In the genomic region with DNA sequence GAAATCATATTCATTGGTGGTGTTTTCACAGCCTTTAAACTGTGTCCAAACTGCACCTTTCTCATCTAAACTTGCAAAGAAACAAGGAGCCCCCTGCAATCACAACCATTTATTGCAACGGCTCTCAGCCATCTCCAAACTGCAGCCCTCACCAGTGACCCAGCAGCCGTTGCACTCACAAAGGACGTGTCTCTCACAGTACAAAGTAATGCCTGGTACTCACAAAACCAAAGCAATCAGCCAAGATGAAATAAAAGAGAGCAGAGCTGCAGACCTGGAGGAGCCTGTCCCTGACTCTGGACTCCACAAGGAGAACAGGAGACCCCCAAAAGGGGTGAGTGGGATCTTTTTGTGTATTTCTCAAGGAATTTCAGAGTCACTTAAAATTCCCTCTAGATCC, we compare ENCODE assay signal across 15 cellular contexts. TPM values are rescaled to one million over a fixed set of nuclear protein-coding genes. Genes with fewer than 3 reads are reported as not detected.
DNase-seq lines count a peak whose midpoint lies in the region; ATAC-seq and TF ChIP-seq lines count a peak whose summit lies in the region.
"Had no signal": no experiment of that assay in that cellular context is flagged by ENCODE, and none has a peak within 500 bp of the region (broad histone marks: within the 10 kb centered on the region; RNA-seq: fewer than 3 reads in every experiment).

No MANE protein-coding gene starts in this region.

- H4K20me1 ChIP-seq in MM.1S (ENCODE audit: insufficient read depth, low read length), result no peaks in the 10 kb centered on the region

- no peaks in the 10 kb centered on the region for H3K27me3 ChIP-seq in MM.1S (replicated peaks; ENCODE audit: insufficient read depth, low read length)
- H3K27me3 ChIP-seq: left lung, upper lobe of right lung had no signal

- H3K9me2 ChIP-seq in MM.1S (replicated peaks; ENCODE audit: insufficient read depth, low read length), result no peaks in the 10 kb centered on the region

- peak overlapping the region; percentile 99; the same call in 1 of the 2 replicates for H3K9ac ChIP-seq in MM.1S (ENCODE audit: low read length)

- peaks cover 75% of the 10 kb centered on the region for H3K4me1 ChIP-seq in MM.1S (ENCODE audit: low read length)

- H3K9me3 Mint-ChIP-seq in activated CD4-positive, alpha-beta T cell treated with anti-CD3 and anti-CD28 coated beads, Interleukin-2, amount 10 ng/mL, durations not matched to agents 24 days and 14 days, result no peaks in the 10 kb centered on the region
- peaks cover 6% of the 10 kb centered on the region for H3K9me3 Mint-ChIP-seq in activated naive CD8-positive, alpha-beta T cell treated with anti-CD3 and anti-CD28 coated beads for 36 hours
- no peaks in the 10 kb centered on the region for H3K9me3 Mint-ChIP-seq in stimulated activated effector memory CD8-positive, alpha-beta T cell treated with anti-CD3 and anti-CD28 coated beads, Interleukin-12 subunit alpha, Interleukin-12 subunit beta, amount 100 ng/mL, for 72 hours

- intact Hi-C loops in activated CD4-positive, alpha-beta T cell treated with anti-CD3 and anti-CD28 coated beads, Interleukin-2, amount 10 ng/mL, durations not matched to agents 24 days and 14 days (cut with micrococcal nuclease), result loop anchor here (1.0 to 2.0 kb wide), 2 partner anchors 8 to 199 kb away; no protein-coding TSS in a partner anchor

- no peak for TF ChIP-seq CTCF in MM.1S (IDR thresholded peaks at IDR 0.05; ENCODE audit: low read length)

- peaks cover 79% of the 10 kb centered on the region for H3K4me1 Mint-ChIP-seq in activated CD4-positive, alpha-beta T cell treated with anti-CD3 and anti-CD28 coated beads, Interleukin-2, amount 10 ng/mL, durations not matched to agents 24 days and 14 days
- H3K4me1 Mint-ChIP-seq in activated naive CD8-positive, alpha-beta T cell treated with anti-CD3 and anti-CD28 coated beads for 36 hours, result peaks cover 75% of the 10 kb centered on the region
- peaks cover 71% of the 10 kb centered on the region for H3K4me1 Mint-ChIP-seq in stimulated activated effector memory CD8-positive, alpha-beta T cell treated with anti-CD3 and anti-CD28 coated beads, Interleukin-12 subunit alpha, Interleukin-12 subunit beta, amount 100 ng/mL, for 72 hours

- peaks cover 84% of the 10 kb centered on the region for H3K79me2 ChIP-seq in MM.1S (ENCODE audit: low read length)

- no peaks in the 10 kb centered on the region for H3K9me3 ChIP-seq in MM.1S (replicated peaks; ENCODE audit: insufficient read depth, low read length)
- H3K9me3 ChIP-seq: upper lobe of right lung had no signal

- H3F3A ChIP-seq in MM.1S (ENCODE audit: insufficient read depth, low read length), result peaks cover 88% of the 10 kb centered on the region

- DNase-seq in activated CD4-positive, alpha-beta T cell treated with anti-CD3 and anti-CD28 coated beads, Interleukin-2, amount 10 ng/mL, durations not matched to agents 24 days and 14 days, result no peak
- DNase-seq in activated CD4-positive, alpha-beta T cell treated with anti-CD3 and anti-CD28 coated beads, Interleukin-2, amount 50 U/mL, for 4 hours, result no peak
- DNase-seq in MM.1S (no peak), pons (ENCODE audit: low spot score) (no peak)
- DNase-seq in activated naive CD8-positive, alpha-beta T cell treated with anti-CD3 and anti-CD28 coated beads for 36 hours, result no peak
- DNase-seq in stimulated activated effector memory CD8-positive, alpha-beta T cell treated with anti-CD3 and anti-CD28 coated beads, Interleukin-12 subunit alpha, Interleukin-12 subunit beta, amount 100 ng/mL, for 72 hours (ENCODE audit: low spot score in 2 of 2), result peak in 1 of 2 donors; percentile 46
- DNase-seq in activated effector memory CD4-positive, alpha-beta T cell treated with anti-CD3 and anti-CD28 coated beads, Interleukin-2, amount 50 U/mL, for 16 hours, result no peak
- DNase-seq: left lung, NCI-H1048, NCI-H82, RPMI8226, upper lobe of right lung had no signal

- no peak overlapping the region for H3K4me3 ChIP-seq in MM.1S (ENCODE audit: low read length)
- H3K4me3 ChIP-seq: coronary artery, left lung, upper lobe of right lung had no signal

- H3K36me3 ChIP-seq in MM.1S (replicated peaks; ENCODE audit: insufficient read depth, low read length), result peaks cover 4% of the 10 kb centered on the region; the same call in 1 of the 2 replicates
- H3K36me3 ChIP-seq: left lung, upper lobe of right lung had no signal

- peaks cover 77% of the 10 kb centered on the region for H3K36me3 Mint-ChIP-seq in activated CD4-positive, alpha-beta T cell treated with anti-CD3 and anti-CD28 coated beads, Interleukin-2, amount 10 ng/mL, durations not matched to agents 24 days and 14 days (ENCODE audit: low read depth)
- peaks cover 89% of the 10 kb centered on the region for H3K36me3 Mint-ChIP-seq in activated naive CD8-positive, alpha-beta T cell treated with anti-CD3 and anti-CD28 coated beads for 36 hours
- H3K36me3 Mint-ChIP-seq in stimulated activated effector memory CD8-positive, alpha-beta T cell treated with anti-CD3 and anti-CD28 coated beads, Interleukin-12 subunit alpha, Interleukin-12 subunit beta, amount 100 ng/mL, for 72 hours, result peaks cover 93% of the 10 kb centered on the region

- peak overlapping the region; percentile 90 for H3K4me2 ChIP-seq in MM.1S (ENCODE audit: low read depth, low read length)

- no peak overlapping the region for H2AFZ ChIP-seq in MM.1S (ENCODE audit: low read length)

- H3K27ac Mint-ChIP-seq in activated CD4-positive, alpha-beta T cell treated with anti-CD3 and anti-CD28 coated beads, Interleukin-2, amount 10 ng/mL, durations not matched to agents 24 days and 14 days, result peak overlapping the region; percentile 84
- peak overlapping the region; percentile 98 for H3K27ac Mint-ChIP-seq in activated naive CD8-positive, alpha-beta T cell treated with anti-CD3 and anti-CD28 coated beads for 36 hours
- H3K27ac Mint-ChIP-seq in stimulated activated effector memory CD8-positive, alpha-beta T cell treated with anti-CD3 and anti-CD28 coated beads, Interleukin-12 subunit alpha, Interleukin-12 subunit beta, amount 100 ng/mL, for 72 hours, result peak overlapping the region; percentile 97
- H3K27ac Mint-ChIP-seq: WTC11 had no signal

- peak overlapping the region; percentile 99; the same call in 1 of the 2 replicates for H3K27ac ChIP-seq in MM.1S (ENCODE audit: low read length)
- H3K27ac ChIP-seq: coronary artery, left lung, upper lobe of right lung had no signal

- ATAC-seq in stimulated activated effector memory CD8-positive, alpha-beta T cell treated with anti-CD3 and anti-CD28 coated beads, Interleukin-12 subunit alpha, Interleukin-12 subunit beta, amount 100 ng/mL, for 72 hours, result no peak
- ATAC-seq in HG03521 (IDR thresholded peaks at IDR 0.05; ENCODE audit: unreplicated experiment), result no peak
- ATAC-seq: left lung, upper lobe of right lung, WTC11 had no signal

- H3K27me3 Mint-ChIP-seq in activated CD4-positive, alpha-beta T cell treated with anti-CD3 and anti-CD28 coated beads, Interleukin-2, amount 10 ng/mL, durations not matched to agents 24 days and 14 days, result no peaks in the 10 kb centered on the region
- H3K27me3 Mint-ChIP-seq in activated naive CD8-positive, alpha-beta T cell treated with anti-CD3 and anti-CD28 coated beads for 36 hours, result no peaks in the 10 kb centered on the region

- peak overlapping the region; percentile 99 for H3K4me3 Mint-ChIP-seq in activated CD4-positive, alpha-beta T cell treated with anti-CD3 and anti-CD28 coated beads, Interleukin-2, amount 10 ng/mL, durations not matched to agents 24 days and 14 days
- H3K4me3 Mint-ChIP-seq in activated naive CD8-positive, alpha-beta T cell treated with anti-CD3 and anti-CD28 coated beads for 36 hours, result peak overlapping the region; percentile 92
- H3K4me3 Mint-ChIP-seq in stimulated activated effector memory CD8-positive, alpha-beta T cell treated with anti-CD3 and anti-CD28 coated beads, Interleukin-12 subunit alpha, Interleukin-12 subunit beta, amount 100 ng/mL, for 72 hours, result peak overlapping the region; percentile 86
- H3K4me3 Mint-ChIP-seq: WTC11 had no signal

RNA-seq across cellular contexts. Expression of gene CEACAM21, which starts 20.2 kb away (rescaled TPM):
- 31.1 and 32.8 TPM in 2 replicates for total RNA-seq in activated CD4-positive, alpha-beta T cell treated with anti-CD3 and anti-CD28 coated beads, Interleukin-2, amount 10 ng/mL, durations not matched to agents 24 days and 14 days
- total RNA-seq in activated naive CD8-positive, alpha-beta T cell treated with anti-CD3 and anti-CD28 coated beads for 36 hours, result 10 to 100 TPM; 36.5 to 37.5 TPM
